Comparison of ENCODE assay signal across 8 cellular contexts in genomic region chr19:45862564-45863334, GRCh38. TPM values are rescaled to one million over a fixed set of nuclear protein-coding genes. Genes with fewer than 3 reads are reported as not detected.
DNase-seq lines count a peak whose midpoint lies in the region; ATAC-seq and TF ChIP-seq lines count a peak whose summit lies in the region.

Gene SYMPK, minus strand, starts transcription at chr19:45863147. Its CDS starts 8,652 bp downstream, at chr19:45854495.

- intact Hi-C loops in activated CD4-positive, alpha-beta T cell treated with anti-CD3 and anti-CD28 coated beads, Interleukin-2, amount 10 ng/mL, durations not matched to agents 24 days and 14 days (cut with micrococcal nuclease), result loop anchor here (1.0 to 5.0 kb wide), 6 partner anchors 24 to 170 kb away; partner anchors contain the start of genes CCDC61, FBXO46, IRF2BP1 and MYPOP
- intact Hi-C loops in colonic mucosa (cut with DNase I), result loop anchor here (1.0 kb wide), 1 partner anchor 21 kb away; no protein-coding TSS in a partner anchor

- TF ChIP-seq CTCF in BE2C (IDR thresholded peaks at IDR 0.05; ENCODE audit: low read depth, low read length) (no peak), colonic mucosa (IDR thresholded peaks at IDR 0.05) (no peak)

- H3K4me1 ChIP-seq in BE2C (no peaks in the 10 kb centered on the region), colonic mucosa (peaks cover 6% of the 10 kb centered on the region)

- H3K27ac Mint-ChIP-seq in activated CD4-positive, alpha-beta T cell treated with anti-CD3 and anti-CD28 coated beads, Interleukin-2, amount 10 ng/mL, durations not matched to agents 24 days and 14 days, result peak within 1 kb of the TSS; percentile 97

- no peaks in the 10 kb centered on the region for H3K9me3 Mint-ChIP-seq in activated CD4-positive, alpha-beta T cell treated with anti-CD3 and anti-CD28 coated beads, Interleukin-2, amount 10 ng/mL, durations not matched to agents 24 days and 14 days

- H3K36me3 Mint-ChIP-seq in activated CD4-positive, alpha-beta T cell treated with anti-CD3 and anti-CD28 coated beads, Interleukin-2, amount 10 ng/mL, durations not matched to agents 24 days and 14 days (ENCODE audit: low read depth), result peaks cover 20% of the 10 kb centered on the region

- peak within 1 kb of the TSS; percentile 98 for H3K4me3 ChIP-seq in BE2C (ENCODE audit: low read depth, low read length)
- H3K4me3 ChIP-seq in colonic mucosa, result peak within 1 kb of the TSS; percentile 77

- peak within 1 kb of the TSS; percentile 91 to 96 for H3K9ac ChIP-seq in colonic mucosa (ENCODE audit: low read depth in 2 of 2, low read length in 2 of 2)

- H3K27me3 ChIP-seq in BE2C (peaks cover 42% of the 10 kb centered on the region), colonic mucosa (no peaks in the 10 kb centered on the region), layer of hippocampus (ENCODE audit: control insufficient read depth, insufficient read depth, low read length) (peaks cover 4% of the 10 kb centered on the region)

- peaks cover 24% of the 10 kb centered on the region for H3K4me1 Mint-ChIP-seq in activated CD4-positive, alpha-beta T cell treated with anti-CD3 and anti-CD28 coated beads, Interleukin-2, amount 10 ng/mL, durations not matched to agents 24 days and 14 days

- peak within 1 kb of the TSS; percentile 89 for H3K27ac ChIP-seq in colonic mucosa
- H3K27ac ChIP-seq in layer of hippocampus (ENCODE audit: low read depth, low read length), result peak within 1 kb of the TSS; percentile 83

- peak; percentile 87 for ATAC-seq in HG03460 (IDR thresholded peaks at IDR 0.05; ENCODE audit: unreplicated experiment)

- peak; percentile 99 for DNase-seq in BE2C
- peak; percentile 100 for DNase-seq in GM19240 (ENCODE audit: insufficient read length, low spot score)
- DNase-seq in NCI-H526 treated with DMSO at 0.1 percent for 48 hours (lab: John Stamatoyannopoulos, UW), result peak; percentile 96
- DNase-seq in activated CD4-positive, alpha-beta T cell treated with anti-CD3 and anti-CD28 coated beads, Interleukin-2, amount 10 ng/mL, durations not matched to agents 24 days and 14 days, result peak; percentile 100
- peak; percentile 98 for DNase-seq in colonic mucosa
- peak; percentile 96 to 97 for DNase-seq in stimulated activated CD4-positive, alpha-beta T cell treated with anti-CD3 and anti-CD28 coated beads, Interleukin-1b, Interleukin-23, amount 100 ng/mL, for 4 hours (ENCODE audit: low read depth in 2 of 2)

- peaks cover 36% of the 10 kb centered on the region for H3K27me3 Mint-ChIP-seq in activated CD4-positive, alpha-beta T cell treated with anti-CD3 and anti-CD28 coated beads, Interleukin-2, amount 10 ng/mL, durations not matched to agents 24 days and 14 days

- H3K4me3 Mint-ChIP-seq in activated CD4-positive, alpha-beta T cell treated with anti-CD3 and anti-CD28 coated beads, Interleukin-2, amount 10 ng/mL, durations not matched to agents 24 days and 14 days, result peak within 1 kb of the TSS; percentile 90

- H3K36me3 ChIP-seq in BE2C (peaks cover 17% of the 10 kb centered on the region), colonic mucosa (no peaks in the 10 kb centered on the region)

- H3K9me3 ChIP-seq in BE2C (no peaks in the 10 kb centered on the region), colonic mucosa (no peaks in the 10 kb centered on the region)

RNA-seq across cellular contexts. Expression of gene SYMPK, which starts in this region (rescaled TPM):
- polyA plus RNA-seq in BE2C (2012; ENCODE audit: insufficient read depth, insufficient read length, low read depth), result 49.4 TPM
- 124 and 131 TPM in 2 replicates for total RNA-seq in activated CD4-positive, alpha-beta T cell treated with anti-CD3 and anti-CD28 coated beads, Interleukin-2, amount 10 ng/mL, durations not matched to agents 24 days and 14 days
- 100 to 1,000 TPM in 1 of 2 donors, 10 to 100 TPM in 1; 55.7 to 101 TPM for total RNA-seq in colonic mucosa

Comparison
In these comparisons a context has a peak if more than half of its experiments do, and no peak if none do; other contexts are left out.
1. Peak in every context shown above with its lines: DNase-seq, ATAC-seq, H3K4me3 ChIP-seq and H3K27ac ChIP-seq.